9 cellular contexts compared by ENCODE assay signal in genomic region chr10:56823849-56824248, GRCh38.
DNase-seq lines count a peak whose midpoint lies in the region; ATAC-seq and TF ChIP-seq lines count a peak whose summit lies in the region.
"Had no signal": no experiment of that assay in that cellular context is flagged by ENCODE, and none has a peak within 500 bp of the region (broad histone marks: within the 10 kb centered on the region; RNA-seq: fewer than 3 reads in every experiment).

No MANE protein-coding gene starts in this region.

- no peak overlapping the region for H3K14ac ChIP-seq in neuronal stem cell (ENCODE audit: low read length)

- intact Hi-C loops in activated T-helper 1 cell treated with anti-CD3 and anti-CD28 coated beads, Interleukin-12 subunit alpha, Interleukin-12 subunit beta, Interleukin-2, Interleukin-4 antibody, amounts not matched to agents 30 ng/mL and 10 ng/mL and 1 ng/mL, durations not matched to agents 14 hours and 24 hours and 36 hours (cut with micrococcal nuclease), result no loop called here
- intact Hi-C loops in mucosa of descending colon (cut with DNase I, micrococcal nuclease) (no loop called here), sciatic nerve (cut with DNase I) (no loop called here)

- peaks cover 7% of the 10 kb centered on the region for H3K9me3 Mint-ChIP-seq in activated T-helper 1 cell treated with anti-CD3 and anti-CD28 coated beads, Interleukin-12 subunit alpha, Interleukin-12 subunit beta, Interleukin-2, Interleukin-4 antibody, amounts not matched to agents 30 ng/mL and 10 ng/mL and 1 ng/mL, durations not matched to agents 14 hours and 24 hours and 36 hours

- H3K4me3 ChIP-seq in neuronal stem cell (ENCODE audit: low read length in 2 of 2) (no peak overlapping the region), mucosa of descending colon (no peak overlapping the region)
- H3K4me3 ChIP-seq: SJSA1 had no signal

- peak; percentile 32 for DNase-seq in SKM-1 treated with dmso at 0.1 percent for 144 hours (lab: John Stamatoyannopoulos, UW; ENCODE audit: unreplicated experiment)
- DNase-seq in neuronal stem cell (ENCODE audit: low spot score), result peak; percentile 1
- no peak for DNase-seq in activated T-helper 1 cell treated with anti-CD3 and anti-CD28 coated beads, Interleukin-12 subunit alpha, Interleukin-12 subunit beta, Interleukin-2, Interleukin-4 antibody, amounts not matched to agents 30 ng/mL and 10 ng/mL and 1 ng/mL, durations not matched to agents 14 hours and 24 hours and 36 hours (ENCODE audit: low spot score)
- DNase-seq in mucosa of descending colon, result no peak
- DNase-seq in sciatic nerve (ENCODE audit: low spot score), result no peak

- no peak overlapping the region for H4K91ac ChIP-seq in neuronal stem cell (ENCODE audit: low read depth, low read length, poor library complexity)

- no peak overlapping the region for H4K8ac ChIP-seq in neuronal stem cell (ENCODE audit: low read depth, low read length)

- no CpG with 5 or more reads among the region's 1 CpG for WGBS in neuronal stem cell (ENCODE audit: extremely low coverage in 2 of 2, insufficient read length in 2 of 2, insufficient replicate concordance in 1 of 2), 2 donors

- no peaks in the 10 kb centered on the region for H3K79me1 ChIP-seq in neuronal stem cell (ENCODE audit: low read depth, low read length)

- H3K27me3 ChIP-seq in neuronal stem cell (ENCODE audit: control insufficient read depth in 3 of 3, insufficient read depth in 3 of 3, low read depth in 1 of 3, low read length in 3 of 3), result no peaks in the 10 kb centered on the region
- H3K27me3 ChIP-seq: SJSA1 had no signal

- H2BK15ac ChIP-seq in neuronal stem cell (ENCODE audit: low read length), result no peak overlapping the region

- no peak overlapping the region for H3K9ac ChIP-seq in neuronal stem cell (ENCODE audit: low read depth, low read length, poor library complexity)

- H3K4me3 Mint-ChIP-seq in activated T-helper 1 cell treated with anti-CD3 and anti-CD28 coated beads, Interleukin-12 subunit alpha, Interleukin-12 subunit beta, Interleukin-2, Interleukin-4 antibody, amounts not matched to agents 30 ng/mL and 10 ng/mL and 1 ng/mL, durations not matched to agents 14 hours and 24 hours and 36 hours, result no peak overlapping the region
- H3K4me3 Mint-ChIP-seq: stimulated activated naive CD8-positive, alpha-beta T cell treated with anti-CD3 and anti-CD28 coated beads, Interleukin-15, Interleukin-2, amounts not matched to agents 100 ng/mL and 50 ng/mL, for 24 hours had no signal

- no peak overlapping the region for H3K4ac ChIP-seq in neuronal stem cell (ENCODE audit: low read length)

- H3K36me3 ChIP-seq in neuronal stem cell (replicated peaks in 1 of 2; ENCODE audit: control insufficient read depth in 2 of 2, insufficient read depth in 2 of 2, low read length in 2 of 2) (no peaks in the 10 kb centered on the region), mucosa of descending colon (ENCODE audit: low read depth) (no peaks in the 10 kb centered on the region)
- H3K36me3 ChIP-seq: SJSA1 had no signal

- no peak overlapping the region for H3K27ac Mint-ChIP-seq in activated T-helper 1 cell treated with anti-CD3 and anti-CD28 coated beads, Interleukin-12 subunit alpha, Interleukin-12 subunit beta, Interleukin-2, Interleukin-4 antibody, amounts not matched to agents 30 ng/mL and 10 ng/mL and 1 ng/mL, durations not matched to agents 14 hours and 24 hours and 36 hours
- H3K27ac Mint-ChIP-seq: stimulated activated naive CD8-positive, alpha-beta T cell treated with anti-CD3 and anti-CD28 coated beads, Interleukin-15, Interleukin-2, amounts not matched to agents 100 ng/mL and 50 ng/mL, for 24 hours had no signal

- H2AFZ ChIP-seq in neuronal stem cell (ENCODE audit: low read length), result no peak overlapping the region

- H3K23ac ChIP-seq in neuronal stem cell (ENCODE audit: low read depth, low read length, poor library complexity), result no peak overlapping the region

- ATAC-seq in GM19035 (IDR thresholded peaks at IDR 0.05; ENCODE audit: unreplicated experiment) (peak; percentile 82), HG03025 (IDR thresholded peaks at IDR 0.05; ENCODE audit: low FRiP score, unreplicated experiment) (peak; percentile 80), mucosa of descending colon (no peak), sciatic nerve (no peak)

- H2AK5ac ChIP-seq in neuronal stem cell (ENCODE audit: low read depth, low read length), result no peak overlapping the region

- no peak overlapping the region for H2BK120ac ChIP-seq in neuronal stem cell (ENCODE audit: low read depth, low read length)

- H3K9me3 ChIP-seq in neuronal stem cell (replicated peaks in 1 of 2; ENCODE audit: control insufficient read depth in 2 of 2, insufficient read depth in 1 of 2, low read depth in 1 of 2, low read length in 2 of 2) (peaks cover 0 to 8% of the 10 kb centered on the region in 2 donors), mucosa of descending colon (peaks cover 20% of the 10 kb centered on the region)
- H3K9me3 ChIP-seq: SJSA1 had no signal

- no peak overlapping the region for H3K27ac ChIP-seq in neuronal stem cell (replicated peaks; ENCODE audit: low read length)
- H3K27ac ChIP-seq: SJSA1 had no signal

- H3K4me2 ChIP-seq in neuronal stem cell (ENCODE audit: insufficient read depth, low read length, poor library complexity, severe bottlenecking), result no peak overlapping the region

- H3K4me1 Mint-ChIP-seq in activated T-helper 1 cell treated with anti-CD3 and anti-CD28 coated beads, Interleukin-12 subunit alpha, Interleukin-12 subunit beta, Interleukin-2, Interleukin-4 antibody, amounts not matched to agents 30 ng/mL and 10 ng/mL and 1 ng/mL, durations not matched to agents 14 hours and 24 hours and 36 hours (ENCODE audit: low read depth), result no peaks in the 10 kb centered on the region

- no peak overlapping the region for H2BK5ac ChIP-seq in neuronal stem cell (ENCODE audit: low read length)

- no peak for TF ChIP-seq CTCF in mucosa of descending colon (IDR thresholded peaks at IDR 0.05)

- H3K4me1 ChIP-seq in neuronal stem cell (ENCODE audit: control insufficient read depth in 2 of 2, insufficient read depth in 1 of 2, low read depth in 1 of 2, low read length in 2 of 2) (no peaks in the 10 kb centered on the region), mucosa of descending colon (ENCODE audit: low read depth) (no peaks in the 10 kb centered on the region)
- H3K4me1 ChIP-seq: SJSA1 had no signal

- H3K36me3 Mint-ChIP-seq in activated T-helper 1 cell treated with anti-CD3 and anti-CD28 coated beads, Interleukin-12 subunit alpha, Interleukin-12 subunit beta, Interleukin-2, Interleukin-4 antibody, amounts not matched to agents 30 ng/mL and 10 ng/mL and 1 ng/mL, durations not matched to agents 14 hours and 24 hours and 36 hours (ENCODE audit: low read depth), result no peaks in the 10 kb centered on the region

- H3K27me3 Mint-ChIP-seq in activated T-helper 1 cell treated with anti-CD3 and anti-CD28 coated beads, Interleukin-12 subunit alpha, Interleukin-12 subunit beta, Interleukin-2, Interleukin-4 antibody, amounts not matched to agents 30 ng/mL and 10 ng/mL and 1 ng/mL, durations not matched to agents 14 hours and 24 hours and 36 hours (ENCODE audit: insufficient read depth), result no peaks in the 10 kb centered on the region
- H3K27me3 Mint-ChIP-seq: stimulated activated naive CD8-positive, alpha-beta T cell treated with anti-CD3 and anti-CD28 coated beads, Interleukin-15, Interleukin-2, amounts not matched to agents 100 ng/mL and 50 ng/mL, for 24 hours had no signal

- no peak overlapping the region for H3K18ac ChIP-seq in neuronal stem cell (ENCODE audit: low read length)

- H2BK12ac ChIP-seq in neuronal stem cell (ENCODE audit: low read length), result no peak overlapping the region

Comparison
In these comparisons a context has a peak if more than half of its experiments do, and no peak if none do; other contexts are left out.
1. ATAC-seq: peak in GM19035 (single experiment) and HG03025 (single experiment); none in mucosa of descending colon (single experiment) and sciatic nerve (single experiment).
2. DNase-seq: peak in SKM-1 treated with dmso at 0.1 percent for 144 hours (single experiment) and neuronal stem cell (single experiment); none in activated T-helper 1 cell treated with anti-CD3 and anti-CD28 coated beads, Interleukin-12 subunit alpha, Interleukin-12 subunit beta, Interleukin-2, Interleukin-4 antibody, amounts not matched to agents 30 ng/mL and 10 ng/mL and 1 ng/mL, durations not matched to agents 14 hours and 24 hours and 36 hours (single experiment), mucosa of descending colon (0 of 3) and sciatic nerve (single experiment).